In the genomic region with DNA sequence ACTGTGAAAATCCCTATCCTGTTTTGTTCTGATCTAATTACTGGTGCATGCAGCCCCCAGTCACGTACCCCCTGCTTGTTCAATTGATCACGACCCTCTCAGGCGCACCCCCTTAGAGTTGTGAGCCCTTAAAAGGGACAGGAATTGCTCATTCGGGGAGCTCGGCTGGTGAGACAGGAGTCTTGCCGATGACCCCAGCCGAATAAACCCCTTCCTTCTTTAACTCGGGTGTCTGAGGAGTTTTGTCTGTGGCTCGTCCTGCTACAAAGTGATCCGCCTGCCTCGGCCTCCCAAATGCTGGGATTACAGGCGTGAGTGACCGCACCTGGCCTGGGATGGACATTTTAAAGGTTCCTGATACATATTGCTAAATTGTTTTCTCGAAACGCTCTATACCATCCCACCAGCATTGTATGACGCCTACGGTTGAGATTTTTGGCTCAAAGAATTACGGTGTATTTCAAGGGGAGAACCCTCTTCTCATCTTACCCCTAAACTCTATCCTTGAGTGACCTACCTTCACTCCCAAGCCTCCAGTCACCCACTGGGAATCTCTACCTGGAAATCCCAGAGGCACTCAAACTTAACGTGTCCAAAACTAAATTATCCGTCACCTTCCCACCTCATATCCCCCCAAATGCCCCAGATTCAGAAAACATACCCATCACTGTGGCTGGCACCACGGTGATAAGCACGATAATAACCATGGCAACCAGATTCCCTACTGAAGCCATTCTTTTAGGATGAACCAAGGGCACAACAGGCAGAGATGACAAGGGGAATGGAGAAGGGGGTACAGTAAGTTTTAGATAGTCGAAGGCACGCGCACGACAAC, we compare ENCODE assay signal across 8 cellular contexts. TPM values are rescaled to one million over a fixed set of nuclear protein-coding genes. Genes with fewer than 3 reads are reported as not detected.
DNase-seq lines count a peak whose midpoint lies in the region; ATAC-seq and TF ChIP-seq lines count a peak whose summit lies in the region.

No MANE protein-coding gene starts in this region.

- H3K27ac Mint-ChIP-seq in Caco-2 (ENCODE audit: unreplicated experiment), result peak overlapping the region; percentile 70
- H3K27ac Mint-ChIP-seq in activated naive CD8-positive, alpha-beta T cell treated with anti-CD3 and anti-CD28 coated beads for 36 hours, result peak overlapping the region; percentile 92

- TF ChIP-seq CTCF in Caco-2 (IDR thresholded peaks at IDR 0.05; ENCODE audit: insufficient read depth in 1 of 2, low read depth in 1 of 2, low read length in 1 of 2, severe bottlenecking in 1 of 2, unreplicated experiment in 1 of 2) (no peak), left lung (IDR thresholded peaks at IDR 0.05) (no peak), tibial artery (IDR thresholded peaks at IDR 0.05) (no peak)

- H3K4me1 Mint-ChIP-seq in Caco-2 (ENCODE audit: low read depth, unreplicated experiment), result peaks cover 18% of the 10 kb centered on the region
- peaks cover 27% of the 10 kb centered on the region for H3K4me1 Mint-ChIP-seq in activated naive CD8-positive, alpha-beta T cell treated with anti-CD3 and anti-CD28 coated beads for 36 hours

- H3K4me3 ChIP-seq in Caco-2 (ENCODE audit: low read depth, low read length) (peak overlapping the region; percentile 49), left lung (peak overlapping the region; percentile 82 to 85), tibial artery (peak overlapping the region; percentile 64 to 67)

- H3K36me3 Mint-ChIP-seq in Caco-2 (ENCODE audit: insufficient read depth, unreplicated experiment), result peaks cover 20% of the 10 kb centered on the region
- H3K36me3 Mint-ChIP-seq in activated naive CD8-positive, alpha-beta T cell treated with anti-CD3 and anti-CD28 coated beads for 36 hours, result peaks cover 23% of the 10 kb centered on the region

- no peaks in the 10 kb centered on the region for H3K4me1 ChIP-seq in Caco-2
- peaks cover 7 to 32% of the 10 kb centered on the region in 2 donors for H3K4me1 ChIP-seq in left lung
- peaks cover 0 to 16% (median 10%) of the 10 kb centered on the region in 4 donors for H3K4me1 ChIP-seq in tibial artery

- H3K9me3 ChIP-seq in Caco-2 (no peaks in the 10 kb centered on the region), left lung (no peaks in the 10 kb centered on the region), tibial artery (no peaks in the 10 kb centered on the region)

- H3K4me3 Mint-ChIP-seq in Caco-2 (ENCODE audit: unreplicated experiment), result peak overlapping the region; percentile 81
- peak overlapping the region; percentile 91 for H3K4me3 Mint-ChIP-seq in activated naive CD8-positive, alpha-beta T cell treated with anti-CD3 and anti-CD28 coated beads for 36 hours

- BruUV-seq in Caco-2 (replicated peaks; lab: Mats Ljungman, UMichigan), result TSS peak; percentile 98

- H3K27ac ChIP-seq in left lung, result peak overlapping the region; percentile 88 to 94
- H3K27ac ChIP-seq in tibial artery, result peak overlapping the region; percentile 81 to 85

- DNase-seq in Caco-2, result no peak
- DNase-seq in activated naive CD8-positive, alpha-beta T cell treated with anti-CD3 and anti-CD28 coated beads for 36 hours, result no peak
- DNase-seq in left lung, result no peak
- no peak for DNase-seq in tibial artery
- DNase-seq in NCI-H2107 (lab: John Stamatoyannopoulos, UW), result no peak
- DNase-seq in T1000 (lab: John Stamatoyannopoulos, UW), result no peak

- intact Hi-C loops in Caco-2 (cut with micrococcal nuclease; ENCODE audit: unreplicated experiment), result no loop called here
- intact Hi-C loops in left lung (cut with DNase I), result no loop called here
- intact Hi-C loops in tibial artery (cut with DNase I; ENCODE audit: low total_unique reads), result no loop called here

- ATAC-seq in HG02943 (IDR thresholded peaks at IDR 0.05; ENCODE audit: low read depth, unreplicated experiment) (peak; percentile 17), left lung (no peak), HG03565 (IDR thresholded peaks at IDR 0.05; ENCODE audit: unreplicated experiment) (no peak)

- H3K9me3 Mint-ChIP-seq in Caco-2 (ENCODE audit: unreplicated experiment), result no peaks in the 10 kb centered on the region
- H3K9me3 Mint-ChIP-seq in activated naive CD8-positive, alpha-beta T cell treated with anti-CD3 and anti-CD28 coated beads for 36 hours, result no peaks in the 10 kb centered on the region

- H3K27me3 ChIP-seq in Caco-2 (replicated peaks; ENCODE audit: control insufficient read depth, insufficient read depth, low read length) (no peaks in the 10 kb centered on the region), left lung (no peaks in the 10 kb centered on the region), tibial artery (no peaks in the 10 kb centered on the region)

- POLR2A ChIA-PET in Caco-2 (lab: Charles Lee), result interaction anchor here (0.5 to 2.2 kb wide), 14 partner anchors 10 to 309 kb away, joined by 3 to 17 read pairs (median 4); partner anchors contain the start of genes CAPN1, CDC42EP2, DPF2 and ZNRD2

- H3K36me3 ChIP-seq in Caco-2 (ENCODE audit: control insufficient read depth, insufficient read depth, low read length), result no peaks in the 10 kb centered on the region
- peaks cover 0 to 11% of the 10 kb centered on the region in 2 donors for H3K36me3 ChIP-seq in left lung
- H3K36me3 ChIP-seq in tibial artery, result no peaks in the 10 kb centered on the region

- CTCF ChIA-PET in Caco-2 (lab: Charles Lee), result interaction anchor here (0.6 to 2.3 kb wide), 11 partner anchors 11 to 126 kb away, joined by 3 to 30 read pairs (median 5); partner anchors contain the start of genes CDC42EP2 and DPF2

- H3K27me3 Mint-ChIP-seq in Caco-2 (ENCODE audit: insufficient read depth, unreplicated experiment), result no peaks in the 10 kb centered on the region
- no peaks in the 10 kb centered on the region for H3K27me3 Mint-ChIP-seq in activated naive CD8-positive, alpha-beta T cell treated with anti-CD3 and anti-CD28 coated beads for 36 hours

RNA-seq across cellular contexts. Expression of gene POLA2, which starts 0.8 kb away (rescaled TPM):
- 23.2 and 25.3 TPM in 2 replicates for total RNA-seq in Caco-2 (2022)
- 10 to 100 TPM; 73.8 to 74.5 TPM for total RNA-seq in activated naive CD8-positive, alpha-beta T cell treated with anti-CD3 and anti-CD28 coated beads for 36 hours
- 10 to 100 TPM in 1 of 2 donors, 1 to 10 TPM in 1; 9.4 to 19.2 TPM for total RNA-seq in left lung

RNA-seq across cellular contexts. Expression of gene CDC42EP2, which starts 53.7 kb away (rescaled TPM):
- total RNA-seq in Caco-2 (2022) (38.0 and 40.7 TPM in 2 replicates), left lung (10 to 100 TPM; 11.6 to 18.5 TPM)
- total RNA-seq in activated naive CD8-positive, alpha-beta T cell treated with anti-CD3 and anti-CD28 coated beads for 36 hours, result under 1 TPM; 0.18 to 0.54 TPM

Comparison
In these comparisons a context has a peak if more than half of its experiments do, and no peak if none do; other contexts are left out.
1. RNA of gene CDC42EP2, which starts 53.7 kb away (total RNA-seq): 38.0 to 40.7 TPM in Caco-2 and 11.6 to 18.5 TPM in left lung; 0.18 to 0.54 TPM in activated naive CD8-positive, alpha-beta T cell treated with anti-CD3 and anti-CD28 coated beads for 36 hours; every median in the first group is over 4 times any median in the second.
2. Peak in every context shown above with its lines, with median percentiles within 50 percentile points of each other: H3K4me3 ChIP-seq.